In genomic region chr20:1764136-1765033, GRCh38 we compare ENCODE assay signal across 8 cellular contexts.
DNase-seq lines count a peak whose midpoint lies in the region; ATAC-seq lines count a peak whose summit lies in the region.

No MANE protein-coding gene starts in this region.

- H3K4me1 Mint-ChIP-seq in T-cell, result peaks cover 0 to 2% (median 0%) of the 10 kb centered on the region in 3 donors

- H3K27me3 Mint-ChIP-seq in T-cell, result peaks cover 7 to 13% of the 10 kb centered on the region in 2 donors

- H3K27ac Mint-ChIP-seq in T-cell, result no peak overlapping the region

- WGBS in right cardiac atrium, result 28% methylated on average over 15 of the region's 15 CpGs

- H3K27ac ChIP-seq in right cardiac atrium (ENCODE audit: low read length), result no peak overlapping the region

- CTCF ChIA-PET in T-cell (lab: Charles Lee), result interaction anchor here (0.5 to 2.8 kb wide), 10 partner anchors 11 to 1085 kb away, joined by 3 to 15 read pairs (median 4); no protein-coding TSS in a partner anchor

- ATAC-seq in T-cell (replicated peaks in 1 of 4) (peak; percentile 61 to 77 (median 68)), right cardiac atrium (peak; percentile 93 to 95), sciatic nerve (peak; percentile 96), HG02642 (IDR thresholded peaks at IDR 0.05; ENCODE audit: poor library complexity, unreplicated experiment) (no peak)

- no peaks in the 10 kb centered on the region for H3K4me1 ChIP-seq in right cardiac atrium (ENCODE audit: control insufficient read depth, insufficient read depth, low read length)

- H3K27me3 ChIP-seq in right cardiac atrium (ENCODE audit: control insufficient read depth, insufficient read depth), result no peaks in the 10 kb centered on the region

- H3K4me3 ChIP-seq in right cardiac atrium (ENCODE audit: low read length), result no peak overlapping the region

- H3K36me3 Mint-ChIP-seq in T-cell, result no peaks in the 10 kb centered on the region

- intact Hi-C loops in right cardiac atrium (cut with DNase I), result loop anchor here in 2 of 4 donors (10.0 kb wide), 2 partner anchors 410 to 690 kb away; no protein-coding TSS in a partner anchor
- intact Hi-C loops in sciatic nerve (cut with DNase I), result loop anchor here (10.0 kb wide), 2 partner anchors 410 to 610 kb away; no protein-coding TSS in a partner anchor

- no peak overlapping the region for H3K4me3 Mint-ChIP-seq in T-cell

- POLR2A ChIA-PET in T-cell (lab: Charles Lee), result no interaction called here

- H3K9me3 ChIP-seq in right cardiac atrium (ENCODE audit: control insufficient read depth, low read length), result no peaks in the 10 kb centered on the region

- DNase-seq in EL (peak; percentile 76), HCEC 1CT (peak; percentile 69), NCI-H1417 treated with DMSO at 0.1 percent for 48 hours (lab: John Stamatoyannopoulos, UW) (peak; percentile 59), T-cell (peak in 31 of 34 experiments; percentile 16 to 58 (median 43)), amygdala (lab: John Stamatoyannopoulos, UW) (peak in 51 of 56 donors; percentile 11 to 88 (median 55)), right cardiac atrium (peak; percentile 79 to 92 (median 87)), sciatic nerve (ENCODE audit: low spot score) (peak; percentile 89)

- H3K9me3 Mint-ChIP-seq in T-cell, result no peaks in the 10 kb centered on the region
